8 cellular contexts compared by ENCODE assay signal in the genomic region with DNA sequence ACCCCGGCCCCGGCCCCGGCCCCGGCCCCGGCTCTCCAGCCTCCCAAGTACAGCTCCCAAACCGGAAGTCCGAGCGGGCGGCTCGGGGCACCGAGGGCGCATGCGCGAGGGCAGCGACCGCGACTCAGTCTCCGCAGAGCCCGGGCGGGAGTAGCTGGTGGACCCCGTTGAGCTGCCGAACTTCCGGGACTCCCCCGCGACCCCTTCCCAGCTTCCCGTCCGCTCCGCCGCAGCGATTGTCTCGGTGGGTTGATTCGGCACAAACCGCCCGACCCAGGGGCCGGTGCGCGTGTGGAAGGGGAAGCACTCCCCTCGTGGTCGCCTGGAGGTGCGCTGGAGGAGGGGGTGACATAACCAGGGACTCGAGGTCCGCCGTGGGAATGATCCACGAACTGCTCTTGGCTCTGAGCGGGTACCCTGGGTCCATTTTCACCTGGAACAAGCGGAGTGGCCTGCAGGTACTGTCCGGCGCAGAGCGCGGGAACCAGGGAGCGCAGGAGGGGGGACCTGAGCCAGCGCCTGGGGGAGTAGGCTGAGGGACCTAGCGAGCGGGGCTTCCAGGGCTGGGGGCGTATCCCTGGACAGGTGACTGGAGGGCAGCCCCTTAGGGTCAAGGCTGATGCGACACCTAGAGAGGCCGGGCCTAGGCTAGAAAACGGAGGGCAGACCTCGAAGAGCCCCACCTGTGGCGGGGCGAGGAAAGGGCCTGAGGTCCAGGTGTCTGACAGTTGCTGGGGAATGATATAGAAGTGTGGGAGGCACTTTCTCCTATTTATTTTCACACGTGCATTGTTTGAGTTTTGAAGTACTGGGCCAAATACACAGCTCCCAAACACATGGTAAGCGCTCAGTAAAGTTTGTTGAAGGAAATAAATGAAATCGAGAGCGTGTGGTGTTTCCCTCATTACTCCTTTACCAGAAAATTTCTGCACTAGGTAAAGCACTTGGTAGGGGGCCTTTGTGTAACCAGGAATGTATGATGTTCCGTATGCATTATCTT. TPM values are rescaled to one million over a fixed set of nuclear protein-coding genes. Genes with fewer than 3 reads are reported as not detected.
DNase-seq lines count a peak whose midpoint lies in the region; ATAC-seq and TF ChIP-seq lines count a peak whose summit lies in the region.

A gene with protein sequence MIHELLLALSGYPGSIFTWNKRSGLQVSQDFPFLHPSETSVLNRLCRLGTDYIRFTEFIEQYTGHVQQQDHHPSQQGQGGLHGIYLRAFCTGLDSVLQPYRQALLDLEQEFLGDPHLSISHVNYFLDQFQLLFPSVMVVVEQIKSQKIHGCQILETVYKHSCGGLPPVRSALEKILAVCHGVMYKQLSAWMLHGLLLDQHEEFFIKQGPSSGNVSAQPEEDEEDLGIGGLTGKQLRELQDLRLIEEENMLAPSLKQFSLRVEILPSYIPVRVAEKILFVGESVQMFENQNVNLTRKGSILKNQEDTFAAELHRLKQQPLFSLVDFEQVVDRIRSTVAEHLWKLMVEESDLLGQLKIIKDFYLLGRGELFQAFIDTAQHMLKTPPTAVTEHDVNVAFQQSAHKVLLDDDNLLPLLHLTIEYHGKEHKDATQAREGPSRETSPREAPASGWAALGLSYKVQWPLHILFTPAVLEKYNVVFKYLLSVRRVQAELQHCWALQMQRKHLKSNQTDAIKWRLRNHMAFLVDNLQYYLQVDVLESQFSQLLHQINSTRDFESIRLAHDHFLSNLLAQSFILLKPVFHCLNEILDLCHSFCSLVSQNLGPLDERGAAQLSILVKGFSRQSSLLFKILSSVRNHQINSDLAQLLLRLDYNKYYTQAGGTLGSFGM (plus strand): TSS at position 127 of the 1,000 bp plus-strand sequence. CDS start 254 bp downstream, at position 381.
A gene (minus strand): TSS at position 69 of the 1,000 bp plus-strand sequence. CDS start 1,130 bp downstream, outside the sequence.

- peaks cover 48% of the 10 kb centered on the region for H3K36me3 ChIP-seq in WERI-Rb-1

- peaks cover 47 to 64% of the 10 kb centered on the region in 2 donors for H3K4me1 Mint-ChIP-seq in immature natural killer cell

- peak within 1 kb of the TSS; percentile 92 to 94 (median 92) for H3K4me3 Mint-ChIP-seq in immature natural killer cell

- DNase-seq in NCI-H187 (lab: John Stamatoyannopoulos, UW) (peak; percentile 9 to 48), NCI-H187 treated with DMSO at 0.1 percent for 48 hours (lab: John Stamatoyannopoulos, UW) (no peak), NCI-H2196 (lab: John Stamatoyannopoulos, UW; ENCODE audit: unreplicated experiment) (peak; percentile 68), WERI-Rb-1 (peak; percentile 93), cardiac fibroblast (ENCODE audit: low read depth in 2 of 2) (peak; percentile 78 to 82), immature natural killer cell (peak; percentile 81 to 86 (median 84))
- peak; percentile 66 to 74 for DNase-seq in stimulated activated CD4-positive, alpha-beta T cell treated with anti-CD3 and anti-CD28 coated beads, Interleukin-12 subunit alpha, Interleukin-12 subunit beta, amount 100 ng/mL, for 24 hours (ENCODE audit: low read depth in 2 of 2)

- H3K27ac ChIP-seq in WERI-Rb-1 = peak within 1 kb of the TSS; percentile 92

- H3K27me3 Mint-ChIP-seq in immature natural killer cell (ENCODE audit: low read depth in 3 of 3) = peaks cover 0 to 11% (median 7%) of the 10 kb centered on the region in 3 donors

- H3K9me3 ChIP-seq in WERI-Rb-1 (ENCODE audit: severe bottlenecking) = no peaks in the 10 kb centered on the region

- TF ChIP-seq CTCF in WERI-Rb-1 (IDR thresholded peaks at IDR 0.05; ENCODE audit: low read depth, low read length) (peak; percentile 57), cardiac fibroblast (IDR thresholded peaks at IDR 0.05; ENCODE audit: low read depth, low read length) (peak; percentile 45)

- peaks cover 32 to 33% (median 32%) of the 10 kb centered on the region in 3 donors for H3K36me3 Mint-ChIP-seq in immature natural killer cell

- no peaks in the 10 kb centered on the region for H3K27me3 ChIP-seq in WERI-Rb-1 (ENCODE audit: insufficient read depth, low read depth, severe bottlenecking)

- peak; percentile 86 for ATAC-seq in HG03025 (IDR thresholded peaks at IDR 0.05; ENCODE audit: low FRiP score, unreplicated experiment)

- peak within 1 kb of the TSS; percentile 90 for H3K4me3 ChIP-seq in WERI-Rb-1 (ENCODE audit: low read depth, low read length)
- peak within 1 kb of the TSS; percentile 86 to 90 for H3K4me3 ChIP-seq in cardiac fibroblast (replicated peaks in 1 of 2; ENCODE audit: low read depth in 2 of 2, low read length in 2 of 2)

- H3K27ac Mint-ChIP-seq in immature natural killer cell = peak within 1 kb of the TSS; percentile 75 to 92 (median 86)

- peaks cover 8 to 18% (median 12%) of the 10 kb centered on the region in 6 donors for H3K9me3 Mint-ChIP-seq in immature natural killer cell

RNA-seq across cellular contexts. Expression of the first gene that starts in this region (rescaled TPM):
- polyA plus RNA-seq in immature natural killer cell = 10 to 100 TPM; 11.1 to 18.1 (median 11.7) TPM

RNA-seq across cellular contexts. Expression of the second gene that starts in this region (rescaled TPM):
- polyA plus RNA-seq in immature natural killer cell = 1 to 10 TPM in 2 of 3 donors, under 1 TPM in 1; 0.39 to 8.9 (median 4.1) TPM
